ENCODE assay signal across 8 cellular contexts in genomic region chr19:51366999-51367564, GRCh38. TPM values are rescaled to one million over a fixed set of nuclear protein-coding genes. Genes with fewer than 3 reads are reported as not detected.
A peak's percentile ranks its signal among the peaks of the same experiment; 100 is the strongest.
DNase-seq lines count a peak whose midpoint lies in the region; TF ChIP-seq lines count a peak whose summit lies in the region.

No MANE protein-coding gene starts in this region.

- no peaks in the 10 kb centered on the region for H3K27me3 ChIP-seq in NT2/D1 (ENCODE audit: insufficient read depth, insufficient read length)
- no peaks in the 10 kb centered on the region for H3K27me3 ChIP-seq in adrenal gland

- H3K36me3 ChIP-seq in NT2/D1 (ENCODE audit: insufficient read depth, insufficient read length, low read length) (no peaks in the 10 kb centered on the region), adrenal gland (replicated peaks in 1 of 2) (no peaks in the 10 kb centered on the region)

- DNase-seq in activated T-cell treated with anti-CD3 and anti-CD28 coated beads for 48 hours (ENCODE audit: low read depth) (peak; percentile 45), activated T-cell treated with anti-CD3 and anti-CD28 coated beads for 4 hours (no peak), NT2/D1 (ENCODE audit: low read depth, low spot score) (no peak), adrenal gland (peak in 2 of 7 donors; percentile 41 to 71), iris pigment epithelial cell (ENCODE audit: low read depth) (peak; percentile 24), AG08395 (ENCODE audit: low spot score) (no peak), DMS79 treated with DMSO at 0.1 percent for 48 hours (lab: John Stamatoyannopoulos, UW) (no peak)
- peak; percentile 70 for DNase-seq in stimulated activated CD8-positive, alpha-beta memory T cell treated with anti-CD3 and anti-CD28 coated beads, Interleukin-4, amount 100 ng/mL, for 48 hours

- 0 to 1% (median 1%) methylated on average over 16 to 30 of the region's 30 CpGs for WGBS in adrenal gland, 4 donors

- no peak for TF ChIP-seq CTCF in adrenal gland (IDR thresholded peaks at IDR 0.05)

- H3K9me3 ChIP-seq in NT2/D1 (ENCODE audit: insufficient read depth, low read length) (no peaks in the 10 kb centered on the region), adrenal gland (replicated peaks in 1 of 3) (no peaks in the 10 kb centered on the region)

- peak overlapping the region; percentile 42 to 97 (median 95) for H3K27ac ChIP-seq in adrenal gland

- H3K4me3 ChIP-seq in NT2/D1 (ENCODE audit: insufficient read length, low read depth) (peak overlapping the region; percentile 83), adrenal gland (peak overlapping the region; percentile 3 to 78 (median 64))

- intact Hi-C loops in adrenal gland (cut with DNase I), result no loop called here

- H3K4me1 ChIP-seq in NT2/D1 (ENCODE audit: insufficient read depth, insufficient read length) (peaks cover 4% of the 10 kb centered on the region), adrenal gland (replicated peaks in 1 of 2) (peaks cover 16 to 38% of the 10 kb centered on the region in 2 donors)

- peak; percentile 66 to 97 for TF ChIP-seq POLR2A in adrenal gland (IDR thresholded peaks at IDR 0.05)

- peak overlapping the region; percentile 96 for H3K9ac ChIP-seq in NT2/D1 (ENCODE audit: insufficient read length, low read depth)

RNA-seq across cellular contexts. Expression of gene ETFB, which starts 0.9 kb away (rescaled TPM):
- 100 to 1,000 TPM; 179 to 470 (median 240) TPM for total RNA-seq in adrenal gland
- polyA plus RNA-seq in adrenal gland, result 100 to 1,000 TPM; 110 to 304 (median 159) TPM

RNA-seq across cellular contexts. Expression of gene CLDND2, which starts 1.7 kb away (rescaled TPM):
- 1 to 10 TPM in 4 of 8 donors, not detected in 4; 1.4 to 2.8 (median 2.3) TPM for total RNA-seq in adrenal gland
- polyA plus RNA-seq in adrenal gland, result 10 to 100 TPM in 1 of 3 donors, 1 to 10 TPM in 1, under 1 TPM in 1; 0.73 to 11.7 (median 5.5) TPM

RNA-seq across cellular contexts. Expression of gene NKG7, which starts 5.4 kb away (rescaled TPM):
- 1 to 10 TPM; 1.1 to 5.9 (median 2.8) TPM for total RNA-seq in adrenal gland
- polyA plus RNA-seq in adrenal gland, result 1 to 10 TPM; 1.2 to 5.1 (median 3.6) TPM

RNA-seq across cellular contexts. Expression of gene LIM2, which starts 20.7 kb away (rescaled TPM):
- total RNA-seq in adrenal gland, result not detected
- not detected for polyA plus RNA-seq in adrenal gland

RNA-seq across cellular contexts. Expression of gene C19orf84, which starts 23.3 kb away (rescaled TPM):
- under 1 TPM in 1 of 8 donors, not detected in 7; 0.41 TPM for total RNA-seq in adrenal gland
- under 1 TPM in 1 of 3 donors, not detected in 2; 0.10 TPM for polyA plus RNA-seq in adrenal gland

Comparison
In these comparisons a context has a peak if more than half of its experiments do, and no peak if none do; other contexts are left out.
1. DNase-seq: peak in activated T-cell treated with anti-CD3 and anti-CD28 coated beads for 48 hours (single experiment), iris pigment epithelial cell (single experiment) and stimulated activated CD8-positive, alpha-beta memory T cell treated with anti-CD3 and anti-CD28 coated beads, Interleukin-4, amount 100 ng/mL, for 48 hours (single experiment); none in activated T-cell treated with anti-CD3 and anti-CD28 coated beads for 4 hours (single experiment), NT2/D1 (single experiment), AG08395 (single experiment) and DMS79 treated with DMSO at 0.1 percent for 48 hours (single experiment).